ENCODE assay signal across 27 cellular contexts in genomic region chr11:119928047-119928446, GRCh38.
"Had no signal": no experiment of that assay in that cellular context is flagged by ENCODE, and none has a peak within 500 bp of the region (broad histone marks: within the 10 kb centered on the region; RNA-seq: fewer than 3 reads in every experiment).

No MANE protein-coding gene starts in this region.

- H3K27ac ChIP-seq: PC-9 had no signal

- DNase-seq: activated CD4-positive, alpha-beta memory T cell treated with anti-CD3 and anti-CD28 coated beads for 36 hours; activated CD4-positive, alpha-beta T cell treated with anti-CD3 and anti-CD28 coated beads for 4 hours; activated CD4-positive, alpha-beta T cell treated with anti-CD3 and anti-CD28 coated beads, Interleukin-2, amount 50 U/mL, for 1 hour; activated CD8-positive, alpha-beta memory T cell treated with anti-CD3 and anti-CD28 coated beads, Interleukin-2, amount 50 U/mL, for 4 hours; activated gamma-delta T cell treated with Interleukin-2 at 50 U/mL for 16 hours; activated naive CD4-positive, alpha-beta T cell treated with anti-CD3 and anti-CD28 coated beads for 36 hours; activated naive CD8-positive, alpha-beta T cell treated with anti-CD3 and anti-CD28 coated beads, Interleukin-2, amount 50 U/mL, for 24 hours; activated T-cell treated with anti-CD3 and anti-CD28 coated beads for 4 hours; activated T-cell treated with anti-CD3 and anti-CD28 coated beads, Interleukin-2, amount 50 U/mL, for 4 hours; central memory CD4-positive, alpha-beta T cell; Karpas-422; KBM-7; NCI-H1105; NCI-H1417 treated with DMSO at 0.1 percent for 48 hours; NCI-H187 treated with DMSO at 0.1 percent for 48 hours; NCI-H2081; NCI-H345; NCI-H524 treated with DMSO at 0.1 percent for 48 hours; PC-9; Right ventricle myocardium superior; SW 1271; T-helper 1 cell; T-helper 2 cell; T-helper 9 cell had no signal

- H3K4me2 ChIP-seq: PC-9 had no signal

- H3K4me3 ChIP-seq: PC-9 had no signal

- ATAC-seq: activated CD4-positive, CD25-positive, alpha-beta regulatory T cell treated with anti-CD3 and anti-CD28 coated beads, Interleukin-2, amount 50 U/mL, for 24 hours; activated naive CD4-positive, alpha-beta T cell treated with anti-CD3 and anti-CD28 coated beads, Interleukin-2, amount 50 U/mL, for 72 hours; activated naive CD8-positive, alpha-beta T cell treated with anti-CD3 and anti-CD28 coated beads, Interleukin-2, amount 50 U/mL, for 24 hours; activated T-cell treated with anti-CD3 and anti-CD28 coated beads, Interleukin-2, amount 50 U/mL, for 4 hours; WTC11 had no signal
